1 cellular context compared by ENCODE assay signal in the genomic region with DNA sequence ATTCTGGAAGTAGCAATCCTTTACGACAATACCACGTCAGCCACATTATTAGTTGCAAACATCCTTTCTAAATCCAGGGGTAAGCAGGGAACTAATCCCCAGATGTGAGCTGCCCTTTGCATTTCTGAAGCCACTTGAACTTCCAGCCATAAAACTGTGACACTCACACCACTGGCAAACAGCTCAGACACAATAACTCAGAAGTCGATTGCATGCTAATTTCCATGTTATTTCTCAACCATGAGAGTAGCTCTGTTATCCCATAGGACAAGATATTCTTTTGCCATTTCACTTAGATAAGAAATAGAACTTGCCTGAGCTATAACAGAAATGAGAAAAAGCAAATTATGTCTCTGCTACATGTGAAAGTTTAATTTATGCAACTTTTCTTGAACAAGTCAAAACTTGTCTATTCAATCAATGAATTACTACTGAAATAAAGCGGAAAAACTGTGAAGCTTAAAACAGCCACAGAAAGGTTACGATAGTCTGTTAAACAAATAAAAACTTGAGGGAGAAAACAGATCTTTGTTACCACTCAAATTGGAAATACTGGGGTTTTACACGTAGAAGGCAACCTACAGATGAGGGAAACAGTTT.
TF ChIP-seq lines count a peak whose summit lies in the region.

No MANE protein-coding gene starts in this region.

TF ChIP-seq in HEK293, 187 proteins besides CTCF, POLR2A, EP300 and RAD21 (continued from another document):
- TF ChIP-seq PRDM1 (tag by site-specific recombination; IDR thresholded peaks at IDR 0.05) (no peak), ZNF366 (tag by site-specific recombination; conservative IDR thresholded peaks at IDR 0.05) (no peak), KLF10 (tag by site-specific recombination; IDR thresholded peaks at IDR 0.05) (no peak), OSR2 (tag by site-specific recombination; IDR thresholded peaks at IDR 0.05) (peak; percentile 50; the same call in 1 of the 2 replicates), TRIM28 (IDR thresholded peaks at IDR 0.05; ENCODE audit: borderline replicate concordance, low read length) (peak; percentile 64; the same call in 1 of the 2 replicates), ZNF791 (tag by site-specific recombination; IDR thresholded peaks at IDR 0.05) (no peak), IKZF3 (tag by site-specific recombination; IDR thresholded peaks at IDR 0.05) (0 out of 2 replicates have a peak, but pooled peaks have one; percentile 27), ZEB2 (tag by site-specific recombination; IDR thresholded peaks at IDR 0.05) (no peak), ZNF394 (tag by site-specific recombination; IDR thresholded peaks at IDR 0.05; ENCODE audit: borderline replicate concordance) (peak; percentile 32; the same call in 1 of the 2 replicates), ZNF521 (tag by site-specific recombination; IDR thresholded peaks at IDR 0.05) (no peak), ZNF274 (IDR thresholded peaks at IDR 0.05; ENCODE audit: low read length) (no peak), ZNF274 (tag by site-specific recombination; IDR thresholded peaks at IDR 0.05; ENCODE audit: borderline replicate concordance) (no peak), ZNF121 (tag by site-specific recombination; IDR thresholded peaks at IDR 0.05) (no peak)
- TF ChIP-seq, protein P1, sequence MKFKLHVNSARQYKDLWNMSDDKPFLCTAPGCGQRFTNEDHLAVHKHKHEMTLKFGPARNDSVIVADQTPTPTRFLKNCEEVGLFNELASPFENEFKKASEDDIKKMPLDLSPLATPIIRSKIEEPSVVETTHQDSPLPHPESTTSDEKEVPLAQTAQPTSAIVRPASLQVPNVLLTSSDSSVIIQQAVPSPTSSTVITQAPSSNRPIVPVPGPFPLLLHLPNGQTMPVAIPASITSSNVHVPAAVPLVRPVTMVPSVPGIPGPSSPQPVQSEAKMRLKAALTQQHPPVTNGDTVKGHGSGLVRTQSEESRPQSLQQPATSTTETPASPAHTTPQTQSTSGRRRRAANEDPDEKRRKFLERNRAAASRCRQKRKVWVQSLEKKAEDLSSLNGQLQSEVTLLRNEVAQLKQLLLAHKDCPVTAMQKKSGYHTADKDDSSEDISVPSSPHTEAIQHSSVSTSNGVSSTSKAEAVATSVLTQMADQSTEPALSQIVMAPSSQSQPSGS (tag by site-specific recombination; IDR thresholded peaks at IDR 0.05; ENCODE audit: low read depth), result no peak
- TF ChIP-seq, protein P2, sequence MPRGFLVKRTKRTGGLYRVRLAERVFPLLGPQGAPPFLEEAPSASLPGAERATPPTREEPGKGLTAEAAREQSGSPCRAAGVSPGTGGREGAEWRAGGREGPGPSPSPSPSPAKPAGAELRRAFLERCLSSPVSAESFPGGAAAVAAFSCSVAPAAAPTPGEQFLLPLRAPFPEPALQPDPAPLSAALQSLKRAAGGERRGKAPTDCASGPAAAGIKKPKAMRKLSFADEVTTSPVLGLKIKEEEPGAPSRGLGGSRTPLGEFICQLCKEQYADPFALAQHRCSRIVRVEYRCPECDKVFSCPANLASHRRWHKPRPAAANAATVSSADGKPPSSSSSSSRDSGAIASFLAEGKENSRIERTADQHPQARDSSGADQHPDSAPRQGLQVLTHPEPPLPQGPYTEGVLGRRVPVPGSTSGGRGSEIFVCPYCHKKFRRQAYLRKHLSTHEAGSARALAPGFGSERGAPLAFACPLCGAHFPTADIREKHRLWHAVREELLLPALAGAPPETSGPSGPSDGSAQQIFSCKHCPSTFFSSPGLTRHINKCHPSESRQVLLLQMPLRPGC (tag by site-specific recombination; IDR thresholded peaks at IDR 0.05), result no peak
- TF ChIP-seq, protein P3, sequence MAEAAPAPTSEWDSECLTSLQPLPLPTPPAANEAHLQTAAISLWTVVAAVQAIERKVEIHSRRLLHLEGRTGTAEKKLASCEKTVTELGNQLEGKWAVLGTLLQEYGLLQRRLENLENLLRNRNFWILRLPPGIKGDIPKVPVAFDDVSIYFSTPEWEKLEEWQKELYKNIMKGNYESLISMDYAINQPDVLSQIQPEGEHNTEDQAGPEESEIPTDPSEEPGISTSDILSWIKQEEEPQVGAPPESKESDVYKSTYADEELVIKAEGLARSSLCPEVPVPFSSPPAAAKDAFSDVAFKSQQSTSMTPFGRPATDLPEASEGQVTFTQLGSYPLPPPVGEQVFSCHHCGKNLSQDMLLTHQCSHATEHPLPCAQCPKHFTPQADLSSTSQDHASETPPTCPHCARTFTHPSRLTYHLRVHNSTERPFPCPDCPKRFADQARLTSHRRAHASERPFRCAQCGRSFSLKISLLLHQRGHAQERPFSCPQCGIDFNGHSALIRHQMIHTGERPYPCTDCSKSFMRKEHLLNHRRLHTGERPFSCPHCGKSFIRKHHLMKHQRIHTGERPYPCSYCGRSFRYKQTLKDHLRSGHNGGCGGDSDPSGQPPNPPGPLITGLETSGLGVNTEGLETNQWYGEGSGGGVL (tag by site-specific recombination; IDR thresholded peaks at IDR 0.05), result no peak
- TF ChIP-seq, protein P4, sequence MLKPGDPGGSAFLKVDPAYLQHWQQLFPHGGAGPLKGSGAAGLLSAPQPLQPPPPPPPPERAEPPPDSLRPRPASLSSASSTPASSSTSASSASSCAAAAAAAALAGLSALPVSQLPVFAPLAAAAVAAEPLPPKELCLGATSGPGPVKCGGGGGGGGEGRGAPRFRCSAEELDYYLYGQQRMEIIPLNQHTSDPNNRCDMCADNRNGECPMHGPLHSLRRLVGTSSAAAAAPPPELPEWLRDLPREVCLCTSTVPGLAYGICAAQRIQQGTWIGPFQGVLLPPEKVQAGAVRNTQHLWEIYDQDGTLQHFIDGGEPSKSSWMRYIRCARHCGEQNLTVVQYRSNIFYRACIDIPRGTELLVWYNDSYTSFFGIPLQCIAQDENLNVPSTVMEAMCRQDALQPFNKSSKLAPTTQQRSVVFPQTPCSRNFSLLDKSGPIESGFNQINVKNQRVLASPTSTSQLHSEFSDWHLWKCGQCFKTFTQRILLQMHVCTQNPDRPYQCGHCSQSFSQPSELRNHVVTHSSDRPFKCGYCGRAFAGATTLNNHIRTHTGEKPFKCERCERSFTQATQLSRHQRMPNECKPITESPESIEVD (tag by site-specific recombination; IDR thresholded peaks at IDR 0.05), result peak; percentile 93
- TF ChIP-seq, protein P5, sequence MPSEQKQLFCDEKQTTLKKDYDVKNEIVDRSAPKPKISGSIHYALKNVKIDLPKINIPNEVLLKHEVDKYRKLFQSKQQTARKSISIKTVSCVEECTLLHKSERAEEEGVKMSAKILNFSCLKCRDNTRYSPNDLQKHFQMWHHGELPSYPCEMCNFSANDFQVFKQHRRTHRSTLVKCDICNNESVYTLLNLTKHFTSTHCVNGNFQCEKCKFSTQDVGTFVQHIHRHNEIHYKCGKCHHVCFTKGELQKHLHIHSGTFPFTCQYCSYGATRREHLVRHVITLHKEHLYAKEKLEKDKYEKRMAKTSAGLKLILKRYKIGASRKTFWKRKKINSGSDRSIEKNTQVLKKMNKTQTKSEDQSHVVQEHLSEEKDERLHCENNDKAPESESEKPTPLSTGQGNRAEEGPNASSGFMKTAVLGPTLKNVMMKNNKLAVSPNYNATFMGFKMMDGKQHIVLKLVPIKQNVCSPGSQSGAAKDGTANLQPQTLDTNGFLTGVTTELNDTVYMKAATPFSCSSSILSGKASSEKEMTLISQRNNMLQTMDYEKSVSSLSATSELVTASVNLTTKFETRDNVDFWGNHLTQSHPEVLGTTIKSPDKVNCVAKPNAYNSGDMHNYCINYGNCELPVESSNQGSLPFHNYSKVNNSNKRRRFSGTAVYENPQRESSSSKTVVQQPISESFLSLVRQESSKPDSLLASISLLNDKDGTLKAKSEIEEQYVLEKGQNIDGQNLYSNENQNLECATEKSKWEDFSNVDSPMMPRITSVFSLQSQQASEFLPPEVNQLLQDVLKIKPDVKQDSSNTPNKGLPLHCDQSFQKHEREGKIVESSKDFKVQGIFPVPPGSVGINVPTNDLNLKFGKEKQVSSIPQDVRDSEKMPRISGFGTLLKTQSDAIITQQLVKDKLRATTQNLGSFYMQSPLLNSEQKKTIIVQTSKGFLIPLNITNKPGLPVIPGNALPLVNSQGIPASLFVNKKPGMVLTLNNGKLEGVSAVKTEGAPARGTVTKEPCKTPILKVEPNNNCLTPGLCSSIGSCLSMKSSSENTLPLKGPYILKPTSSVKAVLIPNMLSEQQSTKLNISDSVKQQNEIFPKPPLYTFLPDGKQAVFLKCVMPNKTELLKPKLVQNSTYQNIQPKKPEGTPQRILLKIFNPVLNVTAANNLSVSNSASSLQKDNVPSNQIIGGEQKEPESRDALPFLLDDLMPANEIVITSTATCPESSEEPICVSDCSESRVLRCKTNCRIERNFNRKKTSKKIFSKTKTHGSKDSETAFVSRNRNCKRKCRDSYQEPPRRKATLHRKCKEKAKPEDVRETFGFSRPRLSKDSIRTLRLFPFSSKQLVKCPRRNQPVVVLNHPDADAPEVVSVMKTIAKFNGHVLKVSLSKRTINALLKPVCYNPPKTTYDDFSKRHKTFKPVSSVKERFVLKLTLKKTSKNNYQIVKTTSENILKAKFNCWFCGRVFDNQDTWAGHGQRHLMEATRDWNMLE (tag by site-specific recombination; conservative IDR thresholded peaks at IDR 0.05; ENCODE audit: low read depth), result no peak
- TF ChIP-seq, protein P6, sequence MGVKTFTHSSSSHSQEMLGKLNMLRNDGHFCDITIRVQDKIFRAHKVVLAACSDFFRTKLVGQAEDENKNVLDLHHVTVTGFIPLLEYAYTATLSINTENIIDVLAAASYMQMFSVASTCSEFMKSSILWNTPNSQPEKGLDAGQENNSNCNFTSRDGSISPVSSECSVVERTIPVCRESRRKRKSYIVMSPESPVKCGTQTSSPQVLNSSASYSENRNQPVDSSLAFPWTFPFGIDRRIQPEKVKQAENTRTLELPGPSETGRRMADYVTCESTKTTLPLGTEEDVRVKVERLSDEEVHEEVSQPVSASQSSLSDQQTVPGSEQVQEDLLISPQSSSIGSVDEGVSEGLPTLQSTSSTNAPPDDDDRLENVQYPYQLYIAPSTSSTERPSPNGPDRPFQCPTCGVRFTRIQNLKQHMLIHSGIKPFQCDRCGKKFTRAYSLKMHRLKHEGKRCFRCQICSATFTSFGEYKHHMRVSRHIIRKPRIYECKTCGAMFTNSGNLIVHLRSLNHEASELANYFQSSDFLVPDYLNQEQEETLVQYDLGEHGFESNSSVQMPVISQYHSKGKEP (tag by site-specific recombination; IDR thresholded peaks at IDR 0.05), result peak; percentile 49; the same call in 1 of the 2 replicates
- TF ChIP-seq, protein P7, sequence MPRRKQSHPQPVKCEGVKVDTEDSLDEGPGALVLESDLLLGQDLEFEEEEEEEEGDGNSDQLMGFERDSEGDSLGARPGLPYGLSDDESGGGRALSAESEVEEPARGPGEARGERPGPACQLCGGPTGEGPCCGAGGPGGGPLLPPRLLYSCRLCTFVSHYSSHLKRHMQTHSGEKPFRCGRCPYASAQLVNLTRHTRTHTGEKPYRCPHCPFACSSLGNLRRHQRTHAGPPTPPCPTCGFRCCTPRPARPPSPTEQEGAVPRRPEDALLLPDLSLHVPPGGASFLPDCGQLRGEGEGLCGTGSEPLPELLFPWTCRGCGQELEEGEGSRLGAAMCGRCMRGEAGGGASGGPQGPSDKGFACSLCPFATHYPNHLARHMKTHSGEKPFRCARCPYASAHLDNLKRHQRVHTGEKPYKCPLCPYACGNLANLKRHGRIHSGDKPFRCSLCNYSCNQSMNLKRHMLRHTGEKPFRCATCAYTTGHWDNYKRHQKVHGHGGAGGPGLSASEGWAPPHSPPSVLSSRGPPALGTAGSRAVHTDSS (tag by site-specific recombination; IDR thresholded peaks at IDR 0.05), result no peak
- TF ChIP-seq, protein P8, sequence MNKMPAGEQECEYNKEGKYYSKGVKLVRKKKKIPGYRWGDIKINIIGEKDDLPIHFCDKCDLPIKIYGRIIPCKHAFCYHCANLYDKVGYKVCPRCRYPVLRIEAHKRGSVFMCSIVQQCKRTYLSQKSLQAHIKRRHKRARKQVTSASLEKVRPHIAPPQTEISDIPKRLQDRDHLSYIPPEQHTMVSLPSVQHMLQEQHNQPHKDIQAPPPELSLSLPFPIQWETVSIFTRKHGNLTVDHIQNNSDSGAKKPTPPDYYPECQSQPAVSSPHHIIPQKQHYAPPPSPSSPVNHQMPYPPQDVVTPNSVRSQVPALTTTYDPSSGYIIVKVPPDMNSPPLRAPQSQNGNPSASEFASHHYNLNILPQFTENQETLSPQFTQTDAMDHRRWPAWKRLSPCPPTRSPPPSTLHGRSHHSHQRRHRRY (tag by site-specific recombination; IDR thresholded peaks at IDR 0.05), result no peak
